8 cellular contexts compared by ENCODE assay signal in genomic region chr3:13648060-13648743, GRCh38.
DNase-seq lines count a peak whose midpoint lies in the region; ATAC-seq and TF ChIP-seq lines count a peak whose summit lies in the region.

No MANE protein-coding gene starts in this region.

- CTCF ChIA-PET in PC-9 (lab: Charles Lee), result interaction anchor here (0.5 to 2.6 kb wide), 6 partner anchors 134 to 341 kb away, joined by 3 to 31 read pairs (median 4); partner anchors contain the start of gene HDAC11

- no peak overlapping the region for H3K27ac Mint-ChIP-seq in activated T-cell treated with anti-CD3 and anti-CD28 coated beads, Interleukin-2, amount 50 U/mL, for 72 hours
- peak overlapping the region; percentile 97 for H3K27ac Mint-ChIP-seq in nephron progenitor cell

- peaks cover 28% of the 10 kb centered on the region for H3K27me3 Mint-ChIP-seq in activated T-cell treated with anti-CD3 and anti-CD28 coated beads, Interleukin-2, amount 50 U/mL, for 72 hours (ENCODE audit: low read depth)
- H3K27me3 Mint-ChIP-seq in nephron progenitor cell (ENCODE audit: low read depth, poor library complexity), result peaks cover 33% of the 10 kb centered on the region

- H4K20me1 ChIP-seq in PC-9 (ENCODE audit: insufficient read depth), result no peaks in the 10 kb centered on the region

- peak overlapping the region in 1 of 2 donors; percentile 16 for H3K4me3 Mint-ChIP-seq in activated T-cell treated with anti-CD3 and anti-CD28 coated beads, Interleukin-2, amount 50 U/mL, for 72 hours
- H3K4me3 Mint-ChIP-seq in nephron progenitor cell, result peak overlapping the region; percentile 24

- H3K27ac ChIP-seq in PC-9, result no peak overlapping the region

- TF ChIP-seq CTCF in PC-9 (conservative IDR thresholded peaks at IDR 0.05) (peak; percentile 99), fibroblast of mammary gland (conservative IDR thresholded peaks at IDR 0.05; ENCODE audit: control insufficient read depth, insufficient read depth, low read depth, low read length) (peak; percentile 98), nephron progenitor cell (IDR thresholded peaks at IDR 0.05) (peak; percentile 99)

- peaks cover 12% of the 10 kb centered on the region; the same call in 1 of the 2 replicates for H3F3A ChIP-seq in PC-9 (ENCODE audit: insufficient read depth, low read depth)

- peak overlapping the region; percentile 41 for H3K4me2 ChIP-seq in PC-9

- H3K4me1 Mint-ChIP-seq in activated T-cell treated with anti-CD3 and anti-CD28 coated beads, Interleukin-2, amount 50 U/mL, for 72 hours (ENCODE audit: low read depth), result peaks cover 15% of the 10 kb centered on the region
- peaks cover 53% of the 10 kb centered on the region for H3K4me1 Mint-ChIP-seq in nephron progenitor cell

- peak; percentile 63 to 65 for ATAC-seq in activated T-cell treated with anti-CD3 and anti-CD28 coated beads, Interleukin-2, amount 50 U/mL, for 72 hours (replicated peaks in 1 of 2)
- peak; percentile 60 for ATAC-seq in stimulated activated naive CD8-positive, alpha-beta T cell treated with anti-CD3 and anti-CD28 coated beads, Interleukin-15, Interleukin-2, amounts not matched to agents 100 U/mL and 50 U/mL, for 24 hours

- POLR2A ChIA-PET in PC-9 (lab: Charles Lee; ENCODE audit: unreplicated experiment), result interaction anchor here (0.6 to 1.2 kb wide), 3 partner anchors 115 to 1077 kb away, joined by 3 to 4 read pairs (median 3); no protein-coding TSS in a partner anchor

- H3K9me2 ChIP-seq in PC-9 (ENCODE audit: insufficient read depth), result no peaks in the 10 kb centered on the region

- no peaks in the 10 kb centered on the region for H3K79me2 ChIP-seq in PC-9 (ENCODE audit: low read depth)

- no TSS peak for BruUV-seq in PC-9 (replicated peaks; lab: Mats Ljungman, UMichigan)

- intact Hi-C loops in PC-9 (cut with micrococcal nuclease; ENCODE audit: unreplicated experiment), result loop anchor here (1.0 kb wide), 2 partner anchors 68 to 152 kb away; no protein-coding TSS in a partner anchor

- H3K27me3 ChIP-seq in PC-9 (ENCODE audit: insufficient read depth, low read depth), result no peaks in the 10 kb centered on the region

- H3K4me3 ChIP-seq in PC-9, result no peak overlapping the region
- no peak overlapping the region for H3K4me3 ChIP-seq in fibroblast of mammary gland (ENCODE audit: control insufficient read depth, low read depth, low read length)

- no peaks in the 10 kb centered on the region for H3K9me3 ChIP-seq in PC-9 (ENCODE audit: insufficient read depth, low read depth)

- H3K9me3 Mint-ChIP-seq in activated T-cell treated with anti-CD3 and anti-CD28 coated beads, Interleukin-2, amount 50 U/mL, for 72 hours, result no peaks in the 10 kb centered on the region
- no peaks in the 10 kb centered on the region for H3K9me3 Mint-ChIP-seq in nephron progenitor cell

- peaks cover 46% of the 10 kb centered on the region for H3K4me1 ChIP-seq in PC-9 (replicated peaks; ENCODE audit: insufficient read depth)

- H3K36me3 Mint-ChIP-seq in activated T-cell treated with anti-CD3 and anti-CD28 coated beads, Interleukin-2, amount 50 U/mL, for 72 hours (ENCODE audit: insufficient read depth in 2 of 2), result no peaks in the 10 kb centered on the region
- no peaks in the 10 kb centered on the region for H3K36me3 Mint-ChIP-seq in nephron progenitor cell (ENCODE audit: low read depth)

- H2AFZ ChIP-seq in PC-9, result no peak overlapping the region

- DNase-seq in NCI-H1105 treated with DMSO at 0.1 percent for 48 hours (lab: John Stamatoyannopoulos, UW) (peak; percentile 55), NCI-H1105 (lab: John Stamatoyannopoulos, UW) (no peak), HPDE6-E6E7 (ENCODE audit: extremely low spot score) (peak; percentile 57), PC-9 (peak; percentile 54 to 85), fibroblast of mammary gland (ENCODE audit: low read depth) (peak; percentile 74), nephron progenitor cell (peak; percentile 95)
- peak; percentile 73 to 85 for DNase-seq in activated T-cell treated with anti-CD3 and anti-CD28 coated beads, Interleukin-2, amount 50 U/mL, for 72 hours
- peak; percentile 85 for DNase-seq in stimulated activated naive CD8-positive, alpha-beta T cell treated with anti-CD3 and anti-CD28 coated beads, Interleukin-15, Interleukin-2, amounts not matched to agents 100 U/mL and 50 U/mL, for 24 hours

- H3K36me3 ChIP-seq in PC-9 (ENCODE audit: low read depth), result no peaks in the 10 kb centered on the region
